32 cellular contexts compared by ENCODE assay signal in genomic region chrX:25196221-25196620, GRCh38.
"Had no signal": no experiment of that assay in that cellular context is flagged by ENCODE, and none has a peak within 500 bp of the region (broad histone marks: within the 10 kb centered on the region; RNA-seq: fewer than 3 reads in every experiment).

No MANE protein-coding gene starts in this region.

- FAIRE-seq: bronchial epithelial cell had no signal

- H3K36me3 ChIP-seq: adrenal gland, ascending aorta, brain microvascular endothelial cell, breast epithelium, cardiac muscle cell had no signal

- ATAC-seq: activated naive CD4-positive, alpha-beta T cell treated with anti-CD3 and anti-CD28 coated beads, Interleukin-2, amount 50 U/mL, for 72 hours; activated naive CD8-positive, alpha-beta T cell treated with anti-CD3 and anti-CD28 coated beads, Interleukin-2, amount 50 U/mL, for 24 hours; activated T-cell treated with anti-CD3 and anti-CD28 coated beads, Interleukin-2, amount 50 U/mL, for 4 hours; activated T-cell treated with anti-CD3 and anti-CD28 coated beads, Interleukin-2, amount 50 U/mL, for 72 hours; activated T-helper 17 cell treated with anti-CD3 and anti-CD28 coated beads, Interleukin-2, amount 50 U/mL, for 72 hours; body of pancreas had no signal

- H3K27ac ChIP-seq: adrenal gland, ascending aorta, body of pancreas, brain microvascular endothelial cell, breast epithelium, cardiac muscle cell had no signal

- DNase-seq: activated effector memory CD4-positive, alpha-beta T cell treated with anti-CD3 and anti-CD28 coated beads, Interleukin-2, amount 50 U/mL, for 16 hours; activated effector memory CD4-positive, alpha-beta T cell treated with Interleukin-2 at 50 U/mL for 16 hours; activated gamma-delta T cell; activated gamma-delta T cell treated with Interleukin-2 at 50 U/mL for 16 hours; activated naive CD4-positive, alpha-beta T cell; activated naive CD4-positive, alpha-beta T cell treated with anti-CD3 and anti-CD28 coated beads for 36 hours; activated naive CD4-positive, alpha-beta T cell treated with anti-CD3 and anti-CD28 coated beads, Interleukin-2, amount 10 ng/mL, durations not matched to agents 7 days and 5 days; activated naive CD4-positive, alpha-beta T cell treated with anti-CD3 and anti-CD28 coated beads, Interleukin-2, amount 50 U/mL, for 16 hours; activated naive CD4-positive, alpha-beta T cell treated with Interleukin-2 at 50 U/mL for 16 hours; activated naive CD8-positive, alpha-beta T cell treated with anti-CD3 and anti-CD28 coated beads for 36 hours; activated naive CD8-positive, alpha-beta T cell treated with anti-CD3 and anti-CD28 coated beads, Interleukin-2, amount 10 ng/mL, durations not matched to agents 7 days and 5 days; activated naive CD8-positive, alpha-beta T cell treated with anti-CD3 and anti-CD28 coated beads, Interleukin-2, amount 50 U/mL, for 24 hours; activated T-cell treated with anti-CD3 and anti-CD28 coated beads, Interleukin-2, amount 50 U/mL, for 24 hours; activated T-cell treated with anti-CD3 and anti-CD28 coated beads, Interleukin-2, amount 50 U/mL, for 4 hours; activated T-cell treated with anti-CD3 and anti-CD28 coated beads, Interleukin-2, amount 50 U/mL, for 48 hours; activated T-cell treated with anti-CD3 and anti-CD28 coated beads, Interleukin-2, amount 50 U/mL, for 72 hours; adrenal gland; amniotic stem cell; amygdala; anterior cingulate cortex; aorta; body of pancreas; brain microvascular endothelial cell; caudate nucleus; central memory CD4-positive, alpha-beta T cell; cerebellar nuclear complex had no signal

- H3K27me3 ChIP-seq: ascending aorta, body of pancreas, brain microvascular endothelial cell, cardiac muscle cell had no signal

- H3K9me3 ChIP-seq: adrenal gland, ascending aorta, body of pancreas had no signal

- H3K4me1 ChIP-seq: adrenal gland, ascending aorta, body of pancreas, breast epithelium had no signal

- H3K4me3 ChIP-seq: adrenal gland, ascending aorta, body of pancreas, breast epithelium, cardiac muscle cell had no signal
